Comparison of ENCODE assay signal across 8 cellular contexts in the genomic region with DNA sequence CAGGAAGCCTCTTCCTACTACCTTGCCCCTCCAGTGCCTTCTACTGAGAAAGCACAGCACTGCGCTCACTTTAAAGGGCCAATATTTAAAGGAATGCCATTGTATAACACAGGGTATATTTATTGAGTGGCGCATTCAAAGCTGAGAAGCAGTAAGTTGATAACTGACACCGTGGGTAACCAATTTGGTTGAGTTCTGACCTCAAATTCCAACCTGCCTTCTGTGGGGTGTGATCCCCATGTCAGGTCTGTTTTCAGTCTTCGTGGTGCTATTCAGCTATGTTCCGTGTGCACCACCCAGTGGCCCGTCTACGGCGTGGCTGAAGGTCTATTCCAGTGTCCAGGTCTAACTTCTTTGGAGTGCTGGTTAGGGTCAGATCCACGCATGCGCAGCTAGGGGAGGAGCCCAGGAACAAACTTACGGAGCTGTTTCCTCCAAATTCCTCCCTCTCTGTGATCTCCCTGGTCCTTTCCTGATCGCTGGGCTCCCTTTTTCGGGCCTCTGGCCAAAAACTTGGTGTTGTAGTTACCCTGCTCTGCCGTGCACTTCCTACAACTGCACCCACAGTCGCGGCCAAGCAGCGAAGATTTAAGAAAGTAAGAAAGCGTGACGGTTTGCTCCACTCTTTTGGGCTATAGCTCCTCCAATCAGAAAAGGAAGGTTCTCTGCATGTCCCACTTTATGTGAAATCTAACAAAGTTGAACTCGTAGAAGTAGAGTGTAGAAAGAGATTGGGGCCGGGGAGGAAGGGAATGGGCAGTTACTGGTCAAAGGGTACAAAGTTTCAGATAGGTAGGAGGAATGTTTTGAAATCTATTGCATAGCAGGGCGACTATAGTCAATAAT. TPM values are rescaled to one million over a fixed set of nuclear protein-coding genes. Genes with fewer than 3 reads are reported as not detected.
DNase-seq lines count a peak whose midpoint lies in the region; ATAC-seq, FAIRE-seq and TF ChIP-seq lines count a peak whose summit lies in the region.

No MANE protein-coding gene starts in this region.

- peaks cover 4% of the 10 kb centered on the region for H3K4me1 ChIP-seq in mucosa of stomach (ENCODE audit: control insufficient read depth, insufficient read depth, low read length)

- peak overlapping the region; percentile 22; the same call in 1 of the 2 replicates for H3K27ac ChIP-seq in 22Rv1

- ATAC-seq in GM18517 (IDR thresholded peaks at IDR 0.05; ENCODE audit: unreplicated experiment) (peak; percentile 89), HG03039 (IDR thresholded peaks at IDR 0.05; ENCODE audit: unreplicated experiment) (peak; percentile 77)
- peak; percentile 100 for ATAC-seq in activated CD8-positive, alpha-beta T cell treated with anti-CD3 and anti-CD28 coated beads, Interleukin-2, amount 10 ng/mL, durations not matched to agents 7 days and 5 days

- peak; percentile 86 for TF ChIP-seq CTCF in 22Rv1 (IDR thresholded peaks at IDR 0.05)

- peaks cover 26% of the 10 kb centered on the region for H3K4me1 Mint-ChIP-seq in activated CD8-positive, alpha-beta T cell treated with anti-CD3 and anti-CD28 coated beads, Interleukin-2, amount 10 ng/mL, durations not matched to agents 7 days and 5 days (ENCODE audit: low read depth)

- no peaks in the 10 kb centered on the region for H3K9me3 ChIP-seq in mucosa of stomach (ENCODE audit: control insufficient read depth, low read length)

- no peaks in the 10 kb centered on the region for H3K27me3 ChIP-seq in mucosa of stomach (ENCODE audit: control insufficient read depth, insufficient read depth, low read length)

- no peaks in the 10 kb centered on the region for H3K36me3 ChIP-seq in mucosa of stomach (ENCODE audit: control insufficient read depth, insufficient read depth, low read length)

- H3K4me3 ChIP-seq in mucosa of stomach (ENCODE audit: low read length): peak overlapping the region; percentile 77

- FAIRE-seq in endometrium (lab: Jason Lieb, UNC): peak; percentile 43

- POLR2A ChIA-PET in activated CD8-positive, alpha-beta T cell treated with anti-CD3 and anti-CD28 coated beads, Interleukin-2, amount 10 ng/mL, durations not matched to agents 7 days and 5 days (lab: Charles Lee): no interaction called here

- H3K9me3 Mint-ChIP-seq in activated CD8-positive, alpha-beta T cell treated with anti-CD3 and anti-CD28 coated beads, Interleukin-2, amount 10 ng/mL, durations not matched to agents 7 days and 5 days (ENCODE audit: insufficient read depth): peaks cover 3% of the 10 kb centered on the region

- peak overlapping the region; percentile 72 for H3K9ac ChIP-seq in mucosa of stomach (ENCODE audit: low read length)

- H3K27ac Mint-ChIP-seq in activated CD8-positive, alpha-beta T cell treated with anti-CD3 and anti-CD28 coated beads, Interleukin-2, amount 10 ng/mL, durations not matched to agents 7 days and 5 days: peak overlapping the region; percentile 63

- CTCF ChIA-PET in activated CD8-positive, alpha-beta T cell treated with anti-CD3 and anti-CD28 coated beads, Interleukin-2, amount 10 ng/mL, durations not matched to agents 7 days and 5 days (lab: Charles Lee): interaction anchor here (0.6 to 6.4 kb wide), 36 partner anchors 9 to 812 kb away, joined by 3 to 223 read pairs (median 4); a partner anchor contains a TSS

- peak overlapping the region; percentile 77 for H3K4me3 Mint-ChIP-seq in activated CD8-positive, alpha-beta T cell treated with anti-CD3 and anti-CD28 coated beads, Interleukin-2, amount 10 ng/mL, durations not matched to agents 7 days and 5 days

- H3K36me3 Mint-ChIP-seq in activated CD8-positive, alpha-beta T cell treated with anti-CD3 and anti-CD28 coated beads, Interleukin-2, amount 10 ng/mL, durations not matched to agents 7 days and 5 days (ENCODE audit: low read depth): no peaks in the 10 kb centered on the region

- DNase-seq in NCI-H69 (lab: John Stamatoyannopoulos, UW): peak; percentile 81
- DNase-seq in activated CD8-positive, alpha-beta T cell treated with anti-CD3 and anti-CD28 coated beads, Interleukin-2, amount 10 ng/mL, durations not matched to agents 7 days and 5 days: peak; percentile 84
- DNase-seq in stimulated activated CD8-positive, alpha-beta memory T cell treated with anti-CD3 and anti-CD28 coated beads, Interleukin-7, amount 100 ng/mL, for 48 hours (ENCODE audit: extremely low read depth in 1 of 2, low read depth in 1 of 2): peak; percentile 33 to 59

- H3K27me3 Mint-ChIP-seq in activated CD8-positive, alpha-beta T cell treated with anti-CD3 and anti-CD28 coated beads, Interleukin-2, amount 10 ng/mL, durations not matched to agents 7 days and 5 days (ENCODE audit: low read depth): peaks cover 44% of the 10 kb centered on the region

RNA-seq across cellular contexts. Expression of a gene that starts 7.7 kb away (rescaled TPM):
- under 1 TPM in 1 of 2 experiments, not detected in 1; 0.11 TPM for total RNA-seq in activated CD8-positive, alpha-beta T cell treated with anti-CD3 and anti-CD28 coated beads, Interleukin-2, amount 10 ng/mL, durations not matched to agents 7 days and 5 days

RNA-seq across cellular contexts. Expression of a gene that starts 53.9 kb away (rescaled TPM):
- not detected for total RNA-seq in activated CD8-positive, alpha-beta T cell treated with anti-CD3 and anti-CD28 coated beads, Interleukin-2, amount 10 ng/mL, durations not matched to agents 7 days and 5 days

Comparison
In these comparisons a context has a peak if more than half of its experiments do, and no peak if none do; other contexts are left out.
1. Peak in every context shown above with its lines: DNase-seq, ATAC-seq, H3K4me3 ChIP-seq and H3K27ac ChIP-seq.